Comparison of ENCODE assay signal across 8 cellular contexts in genomic region chr19:49817964-49818690, GRCh38. TPM values are rescaled to one million over a fixed set of nuclear protein-coding genes. Genes with fewer than 3 reads are reported as not detected.
DNase-seq lines count a peak whose midpoint lies in the region; ATAC-seq and TF ChIP-seq lines count a peak whose summit lies in the region.

MED25 (plus strand) TSS chr19:49818289; CDS start chr19:49818342, 53 bp downstream.

- peak within 1 kb of the TSS; percentile 91 to 100 for H3K27ac ChIP-seq in liver (ENCODE audit: low read depth in 1 of 2, low read length in 2 of 2)

- peak; percentile 50 for TF ChIP-seq CTCF in liver (IDR thresholded peaks at IDR 0.05; ENCODE audit: low read depth, low read length, missing input control)

- peak within 1 kb of the TSS; percentile 72 to 99 for H3K9ac ChIP-seq in liver (ENCODE audit: low read depth in 1 of 2, low read length in 2 of 2)

- H3K27me3 ChIP-seq in liver (ENCODE audit: control insufficient read depth in 4 of 4, insufficient read depth in 4 of 4, low read length in 3 of 4): no peaks in the 10 kb centered on the region

- ATAC-seq in HG03460 (IDR thresholded peaks at IDR 0.05; ENCODE audit: unreplicated experiment): peak; percentile 47

- peak in 1 of 2 donors; percentile 44 for TF ChIP-seq RAD21 in liver (IDR thresholded peaks at IDR 0.05)

- H3K36me3 ChIP-seq in liver (ENCODE audit: control insufficient read depth in 4 of 4, insufficient read depth in 3 of 4, low read depth in 1 of 4, low read length in 3 of 4): peaks cover 0 to 1% (median 0%) of the 10 kb centered on the region in 4 donors

- H3K9me3 ChIP-seq in liver (ENCODE audit: control insufficient read depth in 4 of 4, low read length in 3 of 4): no peaks in the 10 kb centered on the region

- peak within 1 kb of the TSS; percentile 72 to 92 (median 91) for H3K4me3 ChIP-seq in liver (ENCODE audit: low read depth in 1 of 3, low read length in 3 of 3)

- peaks cover 5 to 25% (median 16%) of the 10 kb centered on the region in 4 donors for H3K4me1 ChIP-seq in liver (ENCODE audit: control insufficient read depth in 4 of 4, insufficient read depth in 4 of 4, low read length in 3 of 4)

- under 1% methylated on average over 58 of the region's 58 CpGs for WGBS in liver

- DNase-seq in C1 segment of cervical spinal cord (lab: John Stamatoyannopoulos, UW) (peak; percentile 9 to 96 (median 86)), GM19240 (ENCODE audit: insufficient read length, low spot score) (peak; percentile 82), NCI-H526 (lab: John Stamatoyannopoulos, UW) (peak; percentile 75 to 90), dermis microvascular lymphatic vessel endothelial cell (ENCODE audit: low read depth in 2 of 2) (peak; percentile 75 to 85)
- DNase-seq in activated CD4-positive, alpha-beta T cell treated with anti-CD3 and anti-CD28 coated beads, Interleukin-2, amount 50 U/mL, for 48 hours: peak; percentile 82 to 88
- DNase-seq in stimulated activated CD4-positive, alpha-beta T cell treated with anti-CD3 and anti-CD28 coated beads, Interleukin-4, amount 100 ng/mL, for 24 hours: peak; percentile 85

TF ChIP-seq in liver, 16 proteins besides CTCF, POLR2A, EP300 and RAD21:
- TF ChIP-seq NR2F2 (IDR thresholded peaks at IDR 0.05): no peak
- TF ChIP-seq YY1 (IDR thresholded peaks at IDR 0.05): peak; percentile 100

RNA-seq across cellular contexts. Expression of gene MED25, which starts in this region (rescaled TPM):
- total RNA-seq in dermis microvascular lymphatic vessel endothelial cell: 7.6 and 15.2 TPM in 2 replicates
- 10 to 100 TPM in 1 of 2 donors, 1 to 10 TPM in 1; 7.6 to 24.1 TPM for total RNA-seq in liver
- polyA plus RNA-seq in liver: 10 to 100 TPM in 1 of 2 donors, 1 to 10 TPM in 1; 4.7 to 11.5 TPM

Comparison
In these comparisons a context has a peak if more than half of its experiments do, and no peak if none do; other contexts are left out.
1. Peak in every context shown above with its lines: DNase-seq, ATAC-seq, H3K4me3 ChIP-seq and H3K27ac ChIP-seq.